1 cellular context compared by ENCODE assay signal in the genomic region with DNA sequence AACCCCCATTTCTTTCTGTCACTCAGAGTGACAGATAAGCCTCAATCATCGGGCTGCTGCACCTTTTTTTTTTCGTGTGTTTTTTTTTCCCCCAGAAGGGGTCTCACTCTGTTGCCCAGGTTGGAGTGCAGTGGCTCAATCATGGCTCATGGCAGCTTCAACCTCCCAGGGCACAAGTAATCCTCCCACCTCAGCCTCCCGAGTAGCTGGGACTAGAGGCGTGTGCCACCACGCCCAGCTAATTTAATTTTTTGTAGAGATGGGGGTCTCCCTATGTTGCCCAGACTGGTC.
TF ChIP-seq lines count a peak whose summit lies in the region.

No MANE protein-coding gene starts in this region.

TF ChIP-seq in GM23338, 12 proteins besides CTCF, POLR2A, EP300 and RAD21 (continued from another document):
- TF ChIP-seq REST (IDR thresholded peaks at IDR 0.05; ENCODE audit: unreplicated experiment) (no peak), EZH2phosphoT487 (IDR thresholded peaks at IDR 0.05; ENCODE audit: unreplicated experiment) (no peak), EZH2 (IDR thresholded peaks at IDR 0.05; ENCODE audit: low read depth, unreplicated experiment) (no peak), ETS1 (IDR thresholded peaks at IDR 0.05) (no peak), CREB1 (CRISPR knock-in tag; IDR thresholded peaks at IDR 0.05; ENCODE audit: low read depth) (no peak), STAT1 (IDR thresholded peaks at IDR 0.05; ENCODE audit: unreplicated experiment) (no peak)
- TF ChIP-seq, protein P1, sequence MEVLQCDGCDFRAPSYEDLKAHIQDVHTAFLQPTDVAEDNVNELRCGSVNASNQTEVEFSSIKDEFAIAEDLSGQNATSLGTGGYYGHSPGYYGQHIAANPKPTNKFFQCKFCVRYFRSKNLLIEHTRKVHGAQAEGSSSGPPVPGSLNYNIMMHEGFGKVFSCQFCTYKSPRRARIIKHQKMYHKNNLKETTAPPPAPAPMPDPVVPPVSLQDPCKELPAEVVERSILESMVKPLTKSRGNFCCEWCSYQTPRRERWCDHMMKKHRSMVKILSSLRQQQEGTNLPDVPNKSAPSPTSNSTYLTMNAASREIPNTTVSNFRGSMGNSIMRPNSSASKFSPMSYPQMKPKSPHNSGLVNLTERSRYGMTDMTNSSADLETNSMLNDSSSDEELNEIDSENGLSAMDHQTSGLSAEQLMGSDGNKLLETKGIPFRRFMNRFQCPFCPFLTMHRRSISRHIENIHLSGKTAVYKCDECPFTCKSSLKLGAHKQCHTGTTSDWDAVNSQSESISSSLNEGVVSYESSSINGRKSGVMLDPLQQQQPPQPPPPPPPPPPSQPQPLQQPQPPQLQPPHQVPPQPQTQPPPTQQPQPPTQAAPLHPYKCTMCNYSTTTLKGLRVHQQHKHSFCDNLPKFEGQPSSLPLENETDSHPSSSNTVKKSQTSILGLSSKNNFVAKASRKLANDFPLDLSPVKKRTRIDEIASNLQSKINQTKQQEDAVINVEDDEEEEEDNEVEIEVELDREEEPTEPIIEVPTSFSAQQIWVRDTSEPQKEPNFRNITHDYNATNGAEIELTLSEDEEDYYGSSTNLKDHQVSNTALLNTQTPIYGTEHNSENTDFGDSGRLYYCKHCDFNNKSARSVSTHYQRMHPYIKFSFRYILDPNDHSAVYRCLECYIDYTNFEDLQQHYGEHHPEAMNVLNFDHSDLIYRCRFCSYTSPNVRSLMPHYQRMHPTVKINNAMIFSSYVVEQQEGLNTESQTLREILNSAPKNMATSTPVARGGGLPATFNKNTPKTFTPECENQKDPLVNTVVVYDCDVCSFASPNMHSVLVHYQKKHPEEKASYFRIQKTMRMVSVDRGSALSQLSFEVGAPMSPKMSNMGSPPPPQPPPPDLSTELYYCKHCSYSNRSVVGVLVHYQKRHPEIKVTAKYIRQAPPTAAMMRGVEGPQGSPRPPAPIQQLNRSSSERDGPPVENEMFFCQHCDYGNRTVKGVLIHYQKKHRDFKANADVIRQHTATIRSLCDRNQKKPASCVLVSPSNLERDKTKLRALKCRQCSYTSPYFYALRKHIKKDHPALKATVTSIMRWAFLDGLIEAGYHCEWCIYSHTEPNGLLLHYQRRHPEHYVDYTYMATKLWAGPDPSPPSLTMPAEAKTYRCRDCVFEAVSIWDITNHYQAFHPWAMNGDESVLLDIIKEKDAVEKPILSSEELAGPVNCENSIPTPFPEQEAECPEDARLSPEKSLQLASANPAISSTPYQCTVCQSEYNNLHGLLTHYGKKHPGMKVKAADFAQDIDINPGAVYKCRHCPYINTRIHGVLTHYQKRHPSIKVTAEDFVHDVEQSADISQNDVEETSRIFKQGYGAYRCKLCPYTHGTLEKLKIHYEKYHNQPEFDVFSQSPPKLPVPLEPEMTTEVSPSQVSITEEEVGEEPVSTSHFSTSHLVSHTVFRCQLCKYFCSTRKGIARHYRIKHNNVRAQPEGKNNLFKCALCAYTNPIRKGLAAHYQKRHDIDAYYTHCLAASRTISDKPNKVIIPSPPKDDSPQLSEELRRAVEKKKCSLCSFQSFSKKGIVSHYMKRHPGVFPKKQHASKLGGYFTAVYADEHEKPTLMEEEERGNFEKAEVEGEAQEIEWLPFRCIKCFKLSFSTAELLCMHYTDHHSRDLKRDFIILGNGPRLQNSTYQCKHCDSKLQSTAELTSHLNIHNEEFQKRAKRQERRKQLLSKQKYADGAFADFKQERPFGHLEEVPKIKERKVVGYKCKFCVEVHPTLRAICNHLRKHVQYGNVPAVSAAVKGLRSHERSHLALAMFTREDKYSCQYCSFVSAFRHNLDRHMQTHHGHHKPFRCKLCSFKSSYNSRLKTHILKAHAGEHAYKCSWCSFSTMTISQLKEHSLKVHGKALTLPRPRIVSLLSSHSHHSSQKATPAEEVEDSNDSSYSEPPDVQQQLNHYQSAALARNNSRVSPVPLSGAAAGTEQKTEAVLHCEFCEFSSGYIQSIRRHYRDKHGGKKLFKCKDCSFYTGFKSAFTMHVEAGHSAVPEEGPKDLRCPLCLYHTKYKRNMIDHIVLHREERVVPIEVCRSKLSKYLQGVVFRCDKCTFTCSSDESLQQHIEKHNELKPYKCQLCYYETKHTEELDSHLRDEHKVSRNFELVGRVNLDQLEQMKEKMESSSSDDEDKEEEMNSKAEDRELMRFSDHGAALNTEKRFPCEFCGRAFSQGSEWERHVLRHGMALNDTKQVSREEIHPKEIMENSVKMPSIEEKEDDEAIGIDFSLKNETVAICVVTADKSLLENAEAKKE (CRISPR knock-in tag; IDR thresholded peaks at IDR 0.05): no peak
